8 cellular contexts compared by ENCODE assay signal in the genomic region with DNA sequence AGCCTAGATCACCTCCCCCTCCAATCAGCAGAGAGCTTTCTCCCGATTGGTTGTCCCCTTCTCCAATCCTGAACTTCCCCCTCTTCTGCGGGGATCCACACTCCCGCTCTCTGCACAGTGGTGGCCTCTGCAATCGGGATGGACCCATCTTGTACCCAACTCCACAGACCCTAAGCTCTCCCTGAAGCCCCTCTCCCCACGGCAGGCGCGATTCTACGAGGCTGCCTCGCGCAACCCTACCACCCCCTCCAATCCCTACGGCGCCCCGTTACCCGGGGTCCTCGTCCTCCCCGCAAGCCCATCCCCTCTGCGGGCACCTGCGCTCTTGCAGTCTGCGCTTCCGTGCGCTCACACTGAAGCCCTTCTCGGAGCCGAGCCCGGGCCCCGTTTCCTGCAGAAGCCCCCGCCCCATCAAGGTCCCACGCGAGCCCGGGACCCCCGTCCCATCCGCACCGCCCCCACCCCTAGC. TPM values are rescaled to one million over a fixed set of nuclear protein-coding genes. Genes with fewer than 3 reads are reported as not detected.
DNase-seq lines count a peak whose midpoint lies in the region; ATAC-seq and TF ChIP-seq lines count a peak whose summit lies in the region.

No MANE protein-coding gene starts in this region.

- TF ChIP-seq CTCF in endothelial cell (IDR thresholded peaks at IDR 0.05; ENCODE audit: unreplicated experiment) = no peak
- TF ChIP-seq CTCF in mesothelial cell of epicardium (IDR thresholded peaks at IDR 0.05; ENCODE audit: unreplicated experiment) = no peak

- H3K27me3 Mint-ChIP-seq in endothelial cell (ENCODE audit: unreplicated experiment) (peaks cover 9% of the 10 kb centered on the region), mesothelial cell of epicardium (ENCODE audit: low read depth) (no peaks in the 10 kb centered on the region)

- ATAC-seq in GM19438 (IDR thresholded peaks at IDR 0.05; ENCODE audit: low read depth, unreplicated experiment) = peak; percentile 52

- H3K9me3 Mint-ChIP-seq in endothelial cell (ENCODE audit: unreplicated experiment) (no peaks in the 10 kb centered on the region), mesothelial cell of epicardium (no peaks in the 10 kb centered on the region)

- DNase-seq in CD1c-positive myeloid dendritic cell (ENCODE audit: extremely low spot score) = peak; percentile 88
- DNase-seq in HS-5 (ENCODE audit: low read depth) = peak; percentile 63
- peak; percentile 95 for DNase-seq in NOMO-1 treated with DMSO at 0.1 percent for 48 hours (lab: John Stamatoyannopoulos, UW; ENCODE audit: unreplicated experiment)
- DNase-seq in activated CD8-positive, alpha-beta memory T cell treated with anti-CD3 and anti-CD28 coated beads, Interleukin-2, amount 50 U/mL, for 1 hour (ENCODE audit: extremely low read depth) = peak; percentile 16
- DNase-seq in endothelial cell (ENCODE audit: low spot score) = peak; percentile 84
- peak; percentile 66 to 81 for DNase-seq in mesothelial cell of epicardium (ENCODE audit: low spot score in 2 of 2, unreplicated experiment in 2 of 2)
- DNase-seq in stimulated activated CD8-positive, alpha-beta memory T cell treated with anti-CD3 and anti-CD28 coated beads, Interleukin-15, amount 100 ng/mL, for 4 hours (ENCODE audit: low read depth in 2 of 2) = peak; percentile 27 to 44

- H3K4me1 Mint-ChIP-seq in endothelial cell (ENCODE audit: unreplicated experiment) = peaks cover 6% of the 10 kb centered on the region
- peaks cover 29% of the 10 kb centered on the region for H3K4me1 Mint-ChIP-seq in mesothelial cell of epicardium

- H3K27ac Mint-ChIP-seq in endothelial cell (ENCODE audit: unreplicated experiment) (no peak overlapping the region), mesothelial cell of epicardium (peak overlapping the region; percentile 94)

- peak overlapping the region; percentile 99 for H3K4me3 Mint-ChIP-seq in endothelial cell (ENCODE audit: unreplicated experiment)
- peak overlapping the region; percentile 94 for H3K4me3 Mint-ChIP-seq in mesothelial cell of epicardium

- H3K36me3 Mint-ChIP-seq in endothelial cell (ENCODE audit: low read depth, unreplicated experiment) = no peaks in the 10 kb centered on the region
- peaks cover 4% of the 10 kb centered on the region for H3K36me3 Mint-ChIP-seq in mesothelial cell of epicardium

RNA-seq across cellular contexts. Expression of gene TMEM160, which starts 0.5 kb away (rescaled TPM):
- total RNA-seq in endothelial cell (ENCODE audit: unreplicated experiment) = 46.7 TPM
- total RNA-seq in mesothelial cell of epicardium = 35.4 to 38.1 TPM (median 36.2 TPM) in 3 replicates

RNA-seq across cellular contexts. Expression of gene NPAS1, which starts 28.3 kb away (rescaled TPM):
- total RNA-seq in endothelial cell (ENCODE audit: unreplicated experiment) (1.0 TPM), mesothelial cell of epicardium (3.4 to 3.9 TPM (median 3.9 TPM) in 3 replicates)

Comparison
In these comparisons a context has a peak if more than half of its experiments do, and no peak if none do; other contexts are left out.
1. Peak in every context shown above with its lines: DNase-seq and ATAC-seq.
2. DNase-seq: peak in every context shown above with its lines; median percentile 95 in NOMO-1 treated with DMSO at 0.1 percent for 48 hours; 88 in CD1c-positive myeloid dendritic cell; 84 in endothelial cell; 74 in mesothelial cell of epicardium; 63 in HS-5; 36 in stimulated activated CD8-positive, alpha-beta memory T cell treated with anti-CD3 and anti-CD28 coated beads, Interleukin-15, amount 100 ng/mL, for 4 hours; 16 in activated CD8-positive, alpha-beta memory T cell treated with anti-CD3 and anti-CD28 coated beads, Interleukin-2, amount 50 U/mL, for 1 hour.